8 cellular contexts compared by ENCODE assay signal in genomic region chr2:134718956-134719814, GRCh38. TPM values are rescaled to one million over a fixed set of nuclear protein-coding genes. Genes with fewer than 3 reads are reported as not detected.
DNase-seq lines count a peak whose midpoint lies in the region; ATAC-seq and TF ChIP-seq lines count a peak whose summit lies in the region.

TSS of gene TMEM163 (minus strand) at chr2:134719000.

- H4K20me1 ChIP-seq in OCI-LY3 (ENCODE audit: insufficient read depth, low read length): peaks cover 18% of the 10 kb centered on the region; the same call in 1 of the 2 replicates

- DNase-seq in DMS53 (lab: John Stamatoyannopoulos, UW) (peak; percentile 73), HAP-1 (ENCODE audit: low spot score in 2 of 2) (peak in 1 of 2 experiments; percentile 33), T47D (ENCODE audit: low read depth in 1 of 2, low spot score in 1 of 2) (peak; percentile 6 to 17), left lung (peak; percentile 45 to 87), NCI-H446 treated with DMSO at 0.1 percent for 48 hours (lab: John Stamatoyannopoulos, UW) (no peak), SHP77 treated with DMSO at 0.1 percent for 48 hours (lab: John Stamatoyannopoulos, UW) (no peak)
- peak in 1 of 2 donors; percentile 20 for DNase-seq in stimulated activated naive CD8-positive, alpha-beta T cell treated with anti-CD3 and anti-CD28 coated beads, Interleukin-15, amount 100 ng/mL, for 72 hours

- H2AFZ ChIP-seq in OCI-LY3 (ENCODE audit: low read depth, low read length): peak within 1 kb of the TSS; percentile 73; the same call in 1 of the 2 replicates

- TF ChIP-seq CTCF in OCI-LY3 (IDR thresholded peaks at IDR 0.05; ENCODE audit: low read depth, low read length): no peak
- no peak for TF ChIP-seq CTCF in left lung (IDR thresholded peaks at IDR 0.05)

- H3K4me2 ChIP-seq in OCI-LY3 (ENCODE audit: low read length): peak within 1 kb of the TSS; percentile 90

- ATAC-seq in left lung: peak; percentile 90
- peak; percentile 9 for ATAC-seq in stimulated activated naive CD8-positive, alpha-beta T cell treated with anti-CD3 and anti-CD28 coated beads, Interleukin-15, amount 100 ng/mL, for 72 hours

- H3K4me1 Mint-ChIP-seq in stimulated activated naive CD8-positive, alpha-beta T cell treated with anti-CD3 and anti-CD28 coated beads, Interleukin-15, amount 100 ng/mL, for 72 hours: peaks cover 43% of the 10 kb centered on the region

- H3K4me3 Mint-ChIP-seq in stimulated activated naive CD8-positive, alpha-beta T cell treated with anti-CD3 and anti-CD28 coated beads, Interleukin-15, amount 100 ng/mL, for 72 hours: peak within 1 kb of the TSS; percentile 73 to 83

- H3K27ac ChIP-seq in OCI-LY3 (ENCODE audit: low read length): peak within 1 kb of the TSS; percentile 24; the same call in 1 of the 2 replicates
- H3K27ac ChIP-seq in left lung: peak within 1 kb of the TSS in 1 of 2 donors; percentile 28

- H3K27me3 ChIP-seq in HAP-1 (ENCODE audit: low read depth) (peaks cover 60% of the 10 kb centered on the region), OCI-LY3 (ENCODE audit: low read depth, low read length) (peaks cover 7% of the 10 kb centered on the region), left lung (peaks cover 32 to 89% of the 10 kb centered on the region in 2 donors)

- in situ Hi-C loops in HAP-1 (cut with MboI; ENCODE audit: low sequenced_read_pairs): no loop called here
- in situ Hi-C loops in T47D (cut with HindIII; ENCODE audit: low pct_unique_long_range_greater_than_20kb, low sequenced_read_pairs): no loop called here

- H3K36me3 ChIP-seq in HAP-1 (replicated peaks) (no peaks in the 10 kb centered on the region), OCI-LY3 (replicated peaks; ENCODE audit: low read depth, low read length) (peaks cover 15% of the 10 kb centered on the region), left lung (no peaks in the 10 kb centered on the region)

- peaks cover 75% of the 10 kb centered on the region for H3K27me3 Mint-ChIP-seq in stimulated activated naive CD8-positive, alpha-beta T cell treated with anti-CD3 and anti-CD28 coated beads, Interleukin-15, amount 100 ng/mL, for 72 hours

- H3K9me3 Mint-ChIP-seq in stimulated activated naive CD8-positive, alpha-beta T cell treated with anti-CD3 and anti-CD28 coated beads, Interleukin-15, amount 100 ng/mL, for 72 hours: no peaks in the 10 kb centered on the region

- H3K9me3 ChIP-seq in HAP-1: no peaks in the 10 kb centered on the region
- H3K9me3 ChIP-seq in OCI-LY3 (ENCODE audit: insufficient read depth, low read length): no peaks in the 10 kb centered on the region
- H3K9me3 ChIP-seq in left lung: no peaks in the 10 kb centered on the region

- H3K4me3 ChIP-seq in HAP-1 (peak within 1 kb of the TSS; percentile 19), OCI-LY3 (ENCODE audit: low read length) (peak within 1 kb of the TSS; percentile 84), left lung (peak within 1 kb of the TSS; percentile 38 to 52)

- H3K9ac ChIP-seq in OCI-LY3 (ENCODE audit: low read length): peak within 1 kb of the TSS; percentile 77

- H3K79me2 ChIP-seq in OCI-LY3 (ENCODE audit: low read length): peaks cover 45% of the 10 kb centered on the region

- H3K27ac Mint-ChIP-seq in stimulated activated naive CD8-positive, alpha-beta T cell treated with anti-CD3 and anti-CD28 coated beads, Interleukin-15, amount 100 ng/mL, for 72 hours: peak within 1 kb of the TSS in 1 of 2 donors; percentile 77

- intact Hi-C loops in left lung (cut with DNase I): no loop called here

- H3K4me1 ChIP-seq in HAP-1 (no peaks in the 10 kb centered on the region), OCI-LY3 (ENCODE audit: low read length) (peaks cover 72% of the 10 kb centered on the region), left lung (peaks cover 0 to 20% of the 10 kb centered on the region in 2 donors)

RNA-seq across cellular contexts. Expression of gene TMEM163, which starts in this region (rescaled TPM):
- total RNA-seq in left lung: 10 to 100 TPM; 23.2 to 48.4 TPM

Comparison
In these comparisons a context has a peak if more than half of its experiments do, and no peak if none do; other contexts are left out.
1. DNase-seq: peak in DMS53 (single experiment), T47D (2 of 2) and left lung (2 of 2); none in NCI-H446 treated with DMSO at 0.1 percent for 48 hours (single experiment) and SHP77 treated with DMSO at 0.1 percent for 48 hours (single experiment).
2. H3K4me3 ChIP-seq: peak in every context shown above with its lines; median percentile 84 in OCI-LY3; 45 in left lung; 19 in HAP-1.